8 cellular contexts compared by ENCODE assay signal in genomic region chr20:62063981-62064787, GRCh38. TPM values are rescaled to one million over a fixed set of nuclear protein-coding genes. Genes with fewer than 3 reads are reported as not detected.
A peak's percentile ranks its signal among the peaks of the same experiment; 100 is the strongest.
DNase-seq lines count a peak whose midpoint lies in the region; ATAC-seq and TF ChIP-seq lines count a peak whose summit lies in the region.

No MANE protein-coding gene starts in this region.

- H3K36me3 ChIP-seq in GM23248 (ENCODE audit: low read depth) (no peaks in the 10 kb centered on the region), left ventricle myocardium inferior (no peaks in the 10 kb centered on the region)

- H3K9me3 Mint-ChIP-seq in activated CD8-positive, alpha-beta T cell treated with anti-CD3 and anti-CD28 coated beads for 36 hours: no peaks in the 10 kb centered on the region

- H3K4me1 ChIP-seq in GM23248 (ENCODE audit: insufficient read depth) (peaks cover 5% of the 10 kb centered on the region; the same call in 1 of the 2 replicates), left ventricle myocardium inferior (peaks cover 47% of the 10 kb centered on the region)

- H3K9me2 ChIP-seq in GM23248 (ENCODE audit: insufficient read depth): no peaks in the 10 kb centered on the region

- H3K27ac ChIP-seq in GM23248 (no peak overlapping the region), left ventricle myocardium inferior (replicated peaks) (peak overlapping the region; percentile 43)

- no peak for TF ChIP-seq CTCF in activated CD8-positive, alpha-beta T cell treated with anti-CD3 and anti-CD28 coated beads for 36 hours (IDR thresholded peaks at IDR 0.05)
- TF ChIP-seq CTCF in left ventricle myocardium inferior (IDR thresholded peaks at IDR 0.05; ENCODE audit: borderline replicate concordance): no peak

- intact Hi-C loops in activated CD8-positive, alpha-beta T cell treated with anti-CD3 and anti-CD28 coated beads for 36 hours (cut with micrococcal nuclease): no loop called here
- intact Hi-C loops in left ventricle myocardium inferior (cut with micrococcal nuclease) (loop anchor here (10.0 kb wide), 1 partner anchor 61 kb away; the partner anchor contains the start of gene LSM14B), sciatic nerve (cut with DNase I) (loop anchor here (10.0 kb wide), 1 partner anchor 61 kb away; the partner anchor contains the start of gene LSM14B)

- ATAC-seq in activated CD8-positive, alpha-beta T cell treated with anti-CD3 and anti-CD28 coated beads for 36 hours: no peak
- ATAC-seq in sciatic nerve (peak; percentile 16), GM18519 (IDR thresholded peaks at IDR 0.05; ENCODE audit: low FRiP score, unreplicated experiment) (no peak)

- peaks cover 52% of the 10 kb centered on the region for H3K79me2 ChIP-seq in GM23248 (ENCODE audit: insufficient read depth)

- peaks cover 2% of the 10 kb centered on the region; the same call in 1 of the 2 replicates for H3F3A ChIP-seq in GM23248 (ENCODE audit: insufficient read depth)

- H3K4me2 ChIP-seq in GM23248 (ENCODE audit: unreplicated experiment): peak overlapping the region; percentile 80

- H3K9me3 ChIP-seq in GM23248 (ENCODE audit: low read depth) (no peaks in the 10 kb centered on the region), left ventricle myocardium inferior (replicated peaks) (no peaks in the 10 kb centered on the region)

- peak overlapping the region; percentile 75 for H3K4me3 Mint-ChIP-seq in activated CD8-positive, alpha-beta T cell treated with anti-CD3 and anti-CD28 coated beads for 36 hours

- in situ Hi-C loops in GM23248 (cut with MboI): no loop called here
- in situ Hi-C loops in KBM-7 (cut with MboI; ENCODE audit: low pct_unique_long_range_greater_than_20kb, low sequenced_read_pairs): no loop called here

- no peaks in the 10 kb centered on the region for H3K27me3 ChIP-seq in GM23248 (replicated peaks; ENCODE audit: insufficient read depth)
- H3K27me3 ChIP-seq in left ventricle myocardium inferior (ENCODE audit: low read depth): no peaks in the 10 kb centered on the region

- peak overlapping the region; percentile 8; the same call in 1 of the 2 replicates for H3K9ac ChIP-seq in GM23248

- no peaks in the 10 kb centered on the region for H4K20me1 ChIP-seq in GM23248 (ENCODE audit: insufficient read depth)

- CTCF ChIA-PET in activated CD8-positive, alpha-beta T cell treated with anti-CD3 and anti-CD28 coated beads for 36 hours (lab: Charles Lee): interaction anchor here (1.7 kb wide), 1 partner anchor 53 kb away, joined by 6 read pairs; no protein-coding TSS in a partner anchor

- DNase-seq in GM23248: peak; percentile 28
- DNase-seq in activated CD8-positive, alpha-beta T cell treated with anti-CD3 and anti-CD28 coated beads for 36 hours: no peak
- peak; percentile 58 for DNase-seq in left ventricle myocardium inferior
- peak; percentile 65 for DNase-seq in sciatic nerve (ENCODE audit: low spot score)
- DNase-seq in NCI-H2196 treated with DMSO at 0.1 percent for 48 hours (lab: John Stamatoyannopoulos, UW; ENCODE audit: unreplicated experiment): no peak
- DNase-seq in KBM-7: no peak
- DNase-seq in NCI-H1105 treated with DMSO at 0.1 percent for 48 hours (lab: John Stamatoyannopoulos, UW): no peak

- H3K4me3 ChIP-seq in GM23248: peak overlapping the region; percentile 71
- peak overlapping the region; percentile 68 for H3K4me3 ChIP-seq in left ventricle myocardium inferior

- peak overlapping the region; percentile 75 for H3K27ac Mint-ChIP-seq in activated CD8-positive, alpha-beta T cell treated with anti-CD3 and anti-CD28 coated beads for 36 hours

- WGBS in GM23248 (ENCODE audit: low coverage in 1 of 2, low lambda C conversion rate in 2 of 2, missing lambda C conversion rate in 2 of 2), 2 experiments: 14 to 25% methylated on average over 31 to 61 of the region's 62 CpGs

- POLR2A ChIA-PET in activated CD8-positive, alpha-beta T cell treated with anti-CD3 and anti-CD28 coated beads for 36 hours (lab: Charles Lee): interaction anchor here (0.9 kb wide), 1 partner anchor 57 kb away, joined by 3 read pairs; no protein-coding TSS in a partner anchor

- H2AFZ ChIP-seq in GM23248: no peak overlapping the region

- no peaks in the 10 kb centered on the region for H3K27me3 Mint-ChIP-seq in activated CD8-positive, alpha-beta T cell treated with anti-CD3 and anti-CD28 coated beads for 36 hours

- peaks cover 5% of the 10 kb centered on the region for H3K36me3 Mint-ChIP-seq in activated CD8-positive, alpha-beta T cell treated with anti-CD3 and anti-CD28 coated beads for 36 hours (ENCODE audit: low read depth)

- peaks cover 63% of the 10 kb centered on the region for H3K4me1 Mint-ChIP-seq in activated CD8-positive, alpha-beta T cell treated with anti-CD3 and anti-CD28 coated beads for 36 hours (ENCODE audit: low read depth)

RNA-seq across cellular contexts. Expression of gene TAF4, which starts 1.5 kb away (rescaled TPM):
- total RNA-seq in GM23248 (2014; rRNA removed; shearing (Covaris generic)): 2.9 and 4.2 TPM in 2 replicates
- polyA plus RNA-seq in GM23248 (2016; fragmentation: Nextera tagmentation; extraction: Ambion mirVana): 0.80 and 1.4 TPM in 2 replicates
- 10 to 100 TPM; 14.1 to 15.9 TPM for total RNA-seq in activated CD8-positive, alpha-beta T cell treated with anti-CD3 and anti-CD28 coated beads for 36 hours
- total RNA-seq in left ventricle myocardium inferior (11.8 TPM), sciatic nerve (20.1 TPM)

RNA-seq across cellular contexts. Expression of gene LSM14B, which starts 58.1 kb away (rescaled TPM):
- 28.0 and 30.0 TPM in 2 replicates for total RNA-seq in GM23248 (2014; rRNA removed; shearing (Covaris generic))
- polyA plus RNA-seq in GM23248 (2016; fragmentation: Nextera tagmentation; extraction: Ambion mirVana): 1.0 and 1.3 TPM in 2 replicates
- 10 to 100 TPM; 33.5 to 35.6 TPM for total RNA-seq in activated CD8-positive, alpha-beta T cell treated with anti-CD3 and anti-CD28 coated beads for 36 hours
- total RNA-seq in left ventricle myocardium inferior: 51.6 TPM
- 26.5 TPM for total RNA-seq in sciatic nerve

Comparison
In these comparisons a context has a peak if more than half of its experiments do, and no peak if none do; other contexts are left out.
1. DNase-seq: peak in GM23248 (single experiment), left ventricle myocardium inferior (single experiment) and sciatic nerve (single experiment); none in activated CD8-positive, alpha-beta T cell treated with anti-CD3 and anti-CD28 coated beads for 36 hours (single experiment), NCI-H2196 treated with DMSO at 0.1 percent for 48 hours (single experiment), KBM-7 (single experiment) and NCI-H1105 treated with DMSO at 0.1 percent for 48 hours (single experiment).